11 cellular contexts compared by ENCODE assay signal in genomic region chr11:108958446-108959123, GRCh38.
DNase-seq lines count a peak whose midpoint lies in the region; ATAC-seq and TF ChIP-seq lines count a peak whose summit lies in the region.
"Had no signal": no experiment of that assay in that cellular context is flagged by ENCODE, and none has a peak within 500 bp of the region (broad histone marks: within the 10 kb centered on the region; RNA-seq: fewer than 3 reads in every experiment).

No MANE protein-coding gene starts in this region.

- H3K36me3 Mint-ChIP-seq in activated T-cell treated with anti-CD3 and anti-CD28 coated beads, Interleukin-2, amount 50 U/mL, for 72 hours (ENCODE audit: insufficient read depth in 2 of 2), result no peaks in the 10 kb centered on the region
- no peaks in the 10 kb centered on the region for H3K36me3 Mint-ChIP-seq in activated T-cell treated with anti-CD3 and anti-CD28 coated beads, Interleukin-2, amount 50 U/mL, for 24 hours (ENCODE audit: low read depth)

- H3K4me3 ChIP-seq in brain microvascular endothelial cell (ENCODE audit: low read depth, low read length) (no peak overlapping the region), smooth muscle cell (no peak overlapping the region), esophagus squamous epithelium (no peak overlapping the region), colonic mucosa (no peak overlapping the region)
- H3K4me3 ChIP-seq: BLaER1 had no signal

- H3K36me3 ChIP-seq in brain microvascular endothelial cell (replicated peaks) (no peaks in the 10 kb centered on the region), smooth muscle cell (ENCODE audit: low read depth) (no peaks in the 10 kb centered on the region), esophagus squamous epithelium (no peaks in the 10 kb centered on the region), colonic mucosa (no peaks in the 10 kb centered on the region)
- H3K36me3 ChIP-seq: BLaER1 had no signal

- intact Hi-C loops in esophagus squamous epithelium (cut with DNase I) (no loop called here), colonic mucosa (cut with DNase I) (no loop called here)

- H4K20me1 ChIP-seq in smooth muscle cell (ENCODE audit: low read depth), result no peaks in the 10 kb centered on the region
- H4K20me1 ChIP-seq: BLaER1 had no signal

- H3K4me1 ChIP-seq in smooth muscle cell (ENCODE audit: low read depth) (peaks cover 5% of the 10 kb centered on the region), esophagus squamous epithelium (peaks cover 0 to 18% (median 0%) of the 10 kb centered on the region in 3 donors), colonic mucosa (no peaks in the 10 kb centered on the region)

- TF ChIP-seq CTCF in brain microvascular endothelial cell (IDR thresholded peaks at IDR 0.05; ENCODE audit: low read depth, low read length, missing control alignments), result no peak
- TF ChIP-seq CTCF in smooth muscle cell (IDR thresholded peaks at IDR 0.05; ENCODE audit: borderline replicate concordance, insufficient read depth, poor library complexity, severe bottlenecking), result no peak
- no peak for TF ChIP-seq CTCF in esophagus squamous epithelium (IDR thresholded peaks at IDR 0.05)
- TF ChIP-seq CTCF in colonic mucosa (IDR thresholded peaks at IDR 0.05), result no peak

- H3F3A ChIP-seq in smooth muscle cell (ENCODE audit: low read depth), result peaks cover 11% of the 10 kb centered on the region

- in situ Hi-C loops in brain microvascular endothelial cell (cut with HindIII; ENCODE audit: low pct_ligation_motif_present, low sequenced_read_pairs), result no loop called here

- peak overlapping the region; percentile 43 for H3K4me2 ChIP-seq in smooth muscle cell
- H3K4me2 ChIP-seq: BLaER1 had no signal

- no peaks in the 10 kb centered on the region for H3K27me3 Mint-ChIP-seq in activated T-cell treated with anti-CD3 and anti-CD28 coated beads, Interleukin-2, amount 50 U/mL, for 72 hours (ENCODE audit: low read depth)
- H3K27me3 Mint-ChIP-seq in activated T-cell treated with anti-CD3 and anti-CD28 coated beads, Interleukin-2, amount 50 U/mL, for 24 hours, result no peaks in the 10 kb centered on the region

- H3K4me1 Mint-ChIP-seq in activated T-cell treated with anti-CD3 and anti-CD28 coated beads, Interleukin-2, amount 50 U/mL, for 72 hours (ENCODE audit: low read depth), result peaks cover 17% of the 10 kb centered on the region
- H3K4me1 Mint-ChIP-seq in activated T-cell treated with anti-CD3 and anti-CD28 coated beads, Interleukin-2, amount 50 U/mL, for 24 hours (ENCODE audit: low read depth), result peaks cover 20% of the 10 kb centered on the region

- H3K9me3 Mint-ChIP-seq in activated T-cell treated with anti-CD3 and anti-CD28 coated beads, Interleukin-2, amount 50 U/mL, for 72 hours, result peaks cover 0 to 4% of the 10 kb centered on the region in 2 donors
- peaks cover 4% of the 10 kb centered on the region for H3K9me3 Mint-ChIP-seq in activated T-cell treated with anti-CD3 and anti-CD28 coated beads, Interleukin-2, amount 50 U/mL, for 24 hours

- no peak for DNase-seq in activated T-cell treated with anti-CD3 and anti-CD28 coated beads, Interleukin-2, amount 50 U/mL, for 72 hours
- no peak for DNase-seq in activated T-cell treated with anti-CD3 and anti-CD28 coated beads, Interleukin-2, amount 50 U/mL, for 24 hours
- DNase-seq in brain microvascular endothelial cell, result peak; percentile 78
- no peak for DNase-seq in smooth muscle cell (lab: John Stamatoyannopoulos, UW; ENCODE audit: unreplicated experiment)
- no peak for DNase-seq in esophagus squamous epithelium (lab: John Stamatoyannopoulos, UW)
- DNase-seq in colonic mucosa, result no peak
- DNase-seq: activated naive CD4-positive, alpha-beta T cell treated with Interleukin-2 at 50 U/mL for 16 hours; NK-92 treated with Interleukin-12 subunit alpha and Interleukin-12 subunit beta, amount 100 ng/mL, for 24 hours had no signal

- 59% methylated on average over 5 of the region's 5 CpGs for WGBS in smooth muscle cell (ENCODE audit: low lambda C conversion rate)
- 76 to 78% methylated on average over 5 of the region's 5 CpGs for WGBS in esophagus squamous epithelium, 2 donors

- H3K79me2 ChIP-seq in smooth muscle cell (ENCODE audit: low read depth), result no peaks in the 10 kb centered on the region

- H3K27ac ChIP-seq in brain microvascular endothelial cell, result peak overlapping the region; percentile 59
- H3K27ac ChIP-seq in smooth muscle cell (ENCODE audit: low read depth), result peak overlapping the region; percentile 52
- no peak overlapping the region for H3K27ac ChIP-seq in esophagus squamous epithelium
- H3K27ac ChIP-seq in colonic mucosa, result no peak overlapping the region
- H3K27ac ChIP-seq: BLaER1 had no signal

- H3K27me3 ChIP-seq in brain microvascular endothelial cell (replicated peaks) (no peaks in the 10 kb centered on the region), smooth muscle cell (ENCODE audit: low read depth) (no peaks in the 10 kb centered on the region), esophagus squamous epithelium (no peaks in the 10 kb centered on the region), colonic mucosa (no peaks in the 10 kb centered on the region)
- H3K27me3 ChIP-seq: BLaER1 had no signal

- H3K9ac ChIP-seq in smooth muscle cell (ENCODE audit: low read depth) (no peak overlapping the region), colonic mucosa (ENCODE audit: low read depth in 2 of 2, low read length in 2 of 2) (no peak overlapping the region)
- H3K9ac ChIP-seq: BLaER1 had no signal

- H3K9me3 ChIP-seq in smooth muscle cell (replicated peaks; ENCODE audit: low read depth), result no peaks in the 10 kb centered on the region
- H3K9me3 ChIP-seq in esophagus squamous epithelium, result no peaks in the 10 kb centered on the region
- H3K9me3 ChIP-seq in colonic mucosa, result no peaks in the 10 kb centered on the region
- H3K9me3 ChIP-seq: BLaER1 had no signal

- no peak overlapping the region for H3K27ac Mint-ChIP-seq in activated T-cell treated with anti-CD3 and anti-CD28 coated beads, Interleukin-2, amount 50 U/mL, for 72 hours
- no peak overlapping the region for H3K27ac Mint-ChIP-seq in activated T-cell treated with anti-CD3 and anti-CD28 coated beads, Interleukin-2, amount 50 U/mL, for 24 hours

- H3K4me3 Mint-ChIP-seq in activated T-cell treated with anti-CD3 and anti-CD28 coated beads, Interleukin-2, amount 50 U/mL, for 72 hours, result no peak overlapping the region
- no peak overlapping the region for H3K4me3 Mint-ChIP-seq in activated T-cell treated with anti-CD3 and anti-CD28 coated beads, Interleukin-2, amount 50 U/mL, for 24 hours

- peak; percentile 53 to 58 for ATAC-seq in activated T-cell treated with anti-CD3 and anti-CD28 coated beads, Interleukin-2, amount 50 U/mL, for 72 hours (replicated peaks in 1 of 2)
- peak; percentile 61 for ATAC-seq in HG03439 (IDR thresholded peaks at IDR 0.05; ENCODE audit: unreplicated experiment)
- ATAC-seq in GM18858 (IDR thresholded peaks at IDR 0.05; ENCODE audit: unreplicated experiment), result no peak

- TF ChIP-seq POLR2A in esophagus squamous epithelium (IDR thresholded peaks at IDR 0.05), result no peak

- no peak overlapping the region for H2AFZ ChIP-seq in smooth muscle cell (ENCODE audit: low read depth)

Comparison
In these comparisons a context has a peak if more than half of its experiments do, and no peak if none do; other contexts are left out.
1. H3K27ac ChIP-seq: peak in brain microvascular endothelial cell (single experiment) and smooth muscle cell (single experiment); none in esophagus squamous epithelium (0 of 4) and colonic mucosa (single experiment).